Comparison of ENCODE assay signal across 1 cellular context in genomic region chr6:30894381-30894780, GRCh38.
A peak's percentile ranks its signal among the peaks of the same experiment; 100 is the strongest.
TF ChIP-seq lines count a peak whose summit lies in the region.

No MANE protein-coding gene starts in this region.

TF ChIP-seq in H1, 55 proteins besides CTCF, POLR2A, EP300 and RAD21:
- TF ChIP-seq HDAC2 (IDR thresholded peaks at IDR 0.05; ENCODE audit: borderline replicate concordance in 1 of 2, low read depth in 2 of 2, low read length in 2 of 2) (no peak), POLR2AphosphoS5 (IDR thresholded peaks at IDR 0.05; ENCODE audit: low read depth, low read length) (peak; percentile 45; the same call in 1 of the 2 replicates), BACH1 (IDR thresholded peaks at IDR 0.05; ENCODE audit: low read length) (no peak), TAF7 (optimal IDR thresholded peaks at IDR 0.05; ENCODE audit: borderline replicate concordance, low read depth, low read length) (no peak)
